8 cellular contexts compared by ENCODE assay signal in the genomic region with DNA sequence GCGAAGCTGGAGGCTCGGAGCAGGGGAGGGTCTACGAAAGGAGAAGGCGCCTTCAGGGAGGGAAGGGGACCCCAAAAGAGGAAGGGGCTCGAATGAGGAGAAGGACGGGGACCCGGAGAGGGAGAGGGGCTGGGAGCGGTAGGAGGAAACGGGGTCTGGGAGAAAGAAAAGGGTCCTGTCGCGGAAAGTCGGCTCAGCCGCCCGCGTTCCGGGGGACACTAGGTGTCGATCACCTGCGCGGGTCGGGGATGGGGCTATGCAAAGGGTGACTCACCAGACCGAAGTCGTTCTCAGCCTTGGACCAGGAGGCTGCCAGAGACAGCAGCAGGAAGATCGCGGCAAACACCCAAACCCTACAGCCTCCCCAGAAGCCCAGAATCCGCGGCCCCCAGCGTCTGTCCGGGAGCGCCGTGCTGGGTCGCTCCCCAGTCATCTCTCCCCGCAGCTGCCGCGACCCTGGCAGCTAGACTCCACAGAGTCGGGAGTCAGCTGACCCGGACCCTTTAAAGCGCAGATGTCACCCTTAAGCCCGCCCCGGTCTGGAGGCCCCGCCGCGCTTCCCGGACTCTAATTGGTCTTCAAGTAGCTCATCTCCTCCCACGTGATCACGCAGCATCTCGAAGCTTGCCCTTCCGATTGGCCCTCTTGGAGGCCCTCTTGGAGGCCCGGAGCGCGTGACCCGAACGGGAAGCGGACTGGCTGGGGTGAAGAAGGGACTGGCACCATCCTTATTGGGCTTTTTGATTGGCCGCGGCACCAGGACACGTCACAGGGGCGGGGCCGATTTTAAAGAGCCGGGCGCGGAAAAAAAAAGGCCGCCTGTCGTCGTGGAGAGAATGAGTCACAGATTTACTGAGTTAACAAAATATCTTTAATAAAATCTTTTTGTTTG. TPM values are rescaled to one million over a fixed set of nuclear protein-coding genes. Genes with fewer than 3 reads are reported as not detected.
DNase-seq lines count a peak whose midpoint lies in the region; ATAC-seq, FAIRE-seq and TF ChIP-seq lines count a peak whose summit lies in the region.

Gene NEU1, minus strand, starts transcription at position 478 of the 892 bp plus-strand sequence. Its CDS starts 45 bp downstream, at position 433.

- H3K9me3 ChIP-seq in AG04450 (ENCODE audit: control insufficient read depth, insufficient read depth, low read length): no peaks in the 10 kb centered on the region; the same call in 1 of the 2 replicates
- no peaks in the 10 kb centered on the region for H3K9me3 ChIP-seq in small intestine (ENCODE audit: control insufficient read depth, low read depth)

- peak within 1 kb of the TSS; percentile 97 for H3K4me3 Mint-ChIP-seq in WTC11

- 0 to 1% (median 1%) methylated on average over 62 to 64 of the region's 64 CpGs for WGBS in small intestine, 3 donors

- H3K9me3 Mint-ChIP-seq in WTC11: no peaks in the 10 kb centered on the region

- H3K27ac ChIP-seq in AG04450 (ENCODE audit: low read depth, low read length) (peak within 1 kb of the TSS; percentile 78), small intestine (ENCODE audit: low read depth in 1 of 2, low read length in 1 of 2) (peak within 1 kb of the TSS; percentile 60 to 91)

- peaks cover 19% of the 10 kb centered on the region for H3K4me1 Mint-ChIP-seq in WTC11

- no peaks in the 10 kb centered on the region for H3K27me3 ChIP-seq in AG04450 (ENCODE audit: control insufficient read depth, insufficient read depth, low read length)
- no peaks in the 10 kb centered on the region for H3K27me3 ChIP-seq in small intestine (ENCODE audit: control insufficient read depth in 2 of 2, insufficient read depth in 2 of 2, low read length in 2 of 2)

- ATAC-seq in GM18909 (IDR thresholded peaks at IDR 0.05; ENCODE audit: poor library complexity, unreplicated experiment) (peak; percentile 92), HG03175 (IDR thresholded peaks at IDR 0.05; ENCODE audit: unreplicated experiment) (peak; percentile 95), WTC11 (peak; percentile 93)

- DNase-seq in AG04450 (ENCODE audit: low read depth, low spot score) (peak; percentile 100), NCI-H226 (peak; percentile 100), WTC11 (ENCODE audit: low spot score) (peak; percentile 99), cardiac fibroblast (ENCODE audit: low read depth in 2 of 2) (peak; percentile 100), iPS-NIHi11 (ENCODE audit: low spot score) (peak; percentile 100), small intestine (peak; percentile 100)

- peak; percentile 53 for FAIRE-seq in small intestine (lab: Jason Lieb, UNC)

- H3K4me3 ChIP-seq in AG04450 (ENCODE audit: low read depth, low read length) (peak within 1 kb of the TSS; percentile 92), cardiac fibroblast (replicated peaks in 1 of 2; ENCODE audit: low read depth in 2 of 2, low read length in 2 of 2) (peak within 1 kb of the TSS; percentile 90 to 98), small intestine (ENCODE audit: low read depth in 1 of 2, low read length in 2 of 2) (peak within 1 kb of the TSS; percentile 50 to 63)

- CTCF ChIA-PET in AG04450 (lab: Charles Lee) (interaction anchor here (1.3 kb wide), 1 partner anchor 90 kb away, joined by 5 read pairs; no protein-coding TSS in a partner anchor), WTC11 (lab: Charles Lee) (interaction anchor here (0.6 to 2.3 kb wide), 25 partner anchors 16 to 1548 kb away, joined by 3 to 17 read pairs (median 4); partner anchors contain the start of genes BAG6, LSM2, LY6G5C and MSH5)

- TF ChIP-seq CTCF in AG04450 (IDR thresholded peaks at IDR 0.05; ENCODE audit: low read depth, low read length) (no peak), WTC11 (IDR thresholded peaks at IDR 0.05) (no peak), cardiac fibroblast (IDR thresholded peaks at IDR 0.05; ENCODE audit: low read depth, low read length) (no peak)

- H3K27ac Mint-ChIP-seq in WTC11: peak within 1 kb of the TSS; percentile 99

- H3K36me3 Mint-ChIP-seq in WTC11: peaks cover 14% of the 10 kb centered on the region

- no peaks in the 10 kb centered on the region for H3K4me1 ChIP-seq in small intestine (ENCODE audit: control insufficient read depth in 2 of 2, insufficient read depth in 1 of 2, low read depth in 1 of 2, low read length in 1 of 2)

- peaks cover 2% of the 10 kb centered on the region; the same call in 1 of the 2 replicates for H3K27me3 Mint-ChIP-seq in WTC11 (ENCODE audit: low read depth)

- peaks cover 4% of the 10 kb centered on the region in 2 donors for H3K36me3 ChIP-seq in small intestine (ENCODE audit: control insufficient read depth in 2 of 2, insufficient read depth in 2 of 2, low read length in 2 of 2)

- POLR2A ChIA-PET in AG04450 (lab: Yijun Ruan, JAX): interaction anchor here (0.6 to 2.0 kb wide), 14 partner anchors 12 to 198 kb away, joined by 3 to 15 read pairs (median 4); partner anchors contain the start of genes GPANK1, HSPA1B, LSM2 and ZBTB12
- POLR2A ChIA-PET in WTC11 (lab: Charles Lee): interaction anchor here (0.5 to 1.9 kb wide), 20 partner anchors 11 to 316 kb away, joined by 3 to 13 read pairs (median 4); partner anchors contain the start of genes ATP6V1G2, BAG6, DDAH2 and EHMT2

TF ChIP-seq in WTC11, 78 proteins besides CTCF, POLR2A, EP300 and RAD21 (continues in another document):
- TF ChIP-seq SP1 (CRISPR knock-in tag; conservative IDR thresholded peaks at IDR 0.05) (peak; percentile 51; the same call in 1 of the 2 replicates), ZNF416 (CRISPR knock-in tag; IDR thresholded peaks at IDR 0.05) (0 out of 2 replicates have a peak, but pooled peaks have one; percentile 21), ZNF121 (CRISPR knock-in tag; IDR thresholded peaks at IDR 0.05) (peak; percentile 66; the same call in 1 of the 2 replicates), KAT7 (CRISPR knock-in tag; IDR thresholded peaks at IDR 0.05; ENCODE audit: borderline replicate concordance) (no peak), CREB1 (CRISPR knock-in tag; IDR thresholded peaks at IDR 0.05) (no peak), ATF3 (CRISPR knock-in tag; conservative IDR thresholded peaks at IDR 0.05) (no peak), NFYB (CRISPR knock-in tag; conservative IDR thresholded peaks at IDR 0.05; ENCODE audit: low read depth) (peak; percentile 73)
- TF ChIP-seq, protein P1, sequence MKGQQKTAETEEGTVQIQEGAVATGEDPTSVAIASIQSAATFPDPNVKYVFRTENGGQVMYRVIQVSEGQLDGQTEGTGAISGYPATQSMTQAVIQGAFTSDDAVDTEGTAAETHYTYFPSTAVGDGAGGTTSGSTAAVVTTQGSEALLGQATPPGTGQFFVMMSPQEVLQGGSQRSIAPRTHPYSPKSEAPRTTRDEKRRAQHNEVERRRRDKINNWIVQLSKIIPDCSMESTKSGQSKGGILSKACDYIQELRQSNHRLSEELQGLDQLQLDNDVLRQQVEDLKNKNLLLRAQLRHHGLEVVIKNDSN (CRISPR knock-in tag; IDR thresholded peaks at IDR 0.05): peak; percentile 98
- TF ChIP-seq, protein P2, sequence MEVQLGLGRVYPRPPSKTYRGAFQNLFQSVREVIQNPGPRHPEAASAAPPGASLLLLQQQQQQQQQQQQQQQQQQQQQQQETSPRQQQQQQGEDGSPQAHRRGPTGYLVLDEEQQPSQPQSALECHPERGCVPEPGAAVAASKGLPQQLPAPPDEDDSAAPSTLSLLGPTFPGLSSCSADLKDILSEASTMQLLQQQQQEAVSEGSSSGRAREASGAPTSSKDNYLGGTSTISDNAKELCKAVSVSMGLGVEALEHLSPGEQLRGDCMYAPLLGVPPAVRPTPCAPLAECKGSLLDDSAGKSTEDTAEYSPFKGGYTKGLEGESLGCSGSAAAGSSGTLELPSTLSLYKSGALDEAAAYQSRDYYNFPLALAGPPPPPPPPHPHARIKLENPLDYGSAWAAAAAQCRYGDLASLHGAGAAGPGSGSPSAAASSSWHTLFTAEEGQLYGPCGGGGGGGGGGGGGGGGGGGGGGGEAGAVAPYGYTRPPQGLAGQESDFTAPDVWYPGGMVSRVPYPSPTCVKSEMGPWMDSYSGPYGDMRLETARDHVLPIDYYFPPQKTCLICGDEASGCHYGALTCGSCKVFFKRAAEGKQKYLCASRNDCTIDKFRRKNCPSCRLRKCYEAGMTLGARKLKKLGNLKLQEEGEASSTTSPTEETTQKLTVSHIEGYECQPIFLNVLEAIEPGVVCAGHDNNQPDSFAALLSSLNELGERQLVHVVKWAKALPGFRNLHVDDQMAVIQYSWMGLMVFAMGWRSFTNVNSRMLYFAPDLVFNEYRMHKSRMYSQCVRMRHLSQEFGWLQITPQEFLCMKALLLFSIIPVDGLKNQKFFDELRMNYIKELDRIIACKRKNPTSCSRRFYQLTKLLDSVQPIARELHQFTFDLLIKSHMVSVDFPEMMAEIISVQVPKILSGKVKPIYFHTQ (CRISPR knock-in tag; IDR thresholded peaks at IDR 0.05): no peak
- TF ChIP-seq, protein P3, sequence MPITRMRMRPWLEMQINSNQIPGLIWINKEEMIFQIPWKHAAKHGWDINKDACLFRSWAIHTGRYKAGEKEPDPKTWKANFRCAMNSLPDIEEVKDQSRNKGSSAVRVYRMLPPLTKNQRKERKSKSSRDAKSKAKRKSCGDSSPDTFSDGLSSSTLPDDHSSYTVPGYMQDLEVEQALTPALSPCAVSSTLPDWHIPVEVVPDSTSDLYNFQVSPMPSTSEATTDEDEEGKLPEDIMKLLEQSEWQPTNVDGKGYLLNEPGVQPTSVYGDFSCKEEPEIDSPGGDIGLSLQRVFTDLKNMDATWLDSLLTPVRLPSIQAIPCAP (CRISPR knock-in tag; IDR thresholded peaks at IDR 0.05): 0 out of 2 replicates have a peak, but pooled peaks have one; percentile 22
- TF ChIP-seq, protein P4, sequence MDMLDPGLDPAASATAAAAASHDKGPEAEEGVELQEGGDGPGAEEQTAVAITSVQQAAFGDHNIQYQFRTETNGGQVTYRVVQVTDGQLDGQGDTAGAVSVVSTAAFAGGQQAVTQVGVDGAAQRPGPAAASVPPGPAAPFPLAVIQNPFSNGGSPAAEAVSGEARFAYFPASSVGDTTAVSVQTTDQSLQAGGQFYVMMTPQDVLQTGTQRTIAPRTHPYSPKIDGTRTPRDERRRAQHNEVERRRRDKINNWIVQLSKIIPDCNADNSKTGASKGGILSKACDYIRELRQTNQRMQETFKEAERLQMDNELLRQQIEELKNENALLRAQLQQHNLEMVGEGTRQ (CRISPR knock-in tag; IDR thresholded peaks at IDR 0.05): peak; percentile 98

RNA-seq across cellular contexts. Expression of gene NEU1, which starts in this region (rescaled TPM):
- 39.0 and 49.4 TPM in 2 replicates for polyA plus RNA-seq in AG04450 (2011; rRNA removed)
- 27.3 and 34.4 TPM in 2 replicates for polyA minus RNA-seq in AG04450 (2011; rRNA and poly(A)+ RNA removed)
- 42.6 to 44.8 TPM (median 42.8 TPM) in 3 replicates for total RNA-seq in WTC11 (2021)
- polyA plus RNA-seq in small intestine: 10 to 100 TPM; 24.8 to 38.3 (median 36.5) TPM

Comparison
In these comparisons a context has a peak if more than half of its experiments do, and no peak if none do; other contexts are left out.
1. Peak in every context shown above with its lines: DNase-seq, ATAC-seq, H3K4me3 ChIP-seq and H3K27ac ChIP-seq.